1 cellular context compared by ENCODE assay signal in the genomic region with DNA sequence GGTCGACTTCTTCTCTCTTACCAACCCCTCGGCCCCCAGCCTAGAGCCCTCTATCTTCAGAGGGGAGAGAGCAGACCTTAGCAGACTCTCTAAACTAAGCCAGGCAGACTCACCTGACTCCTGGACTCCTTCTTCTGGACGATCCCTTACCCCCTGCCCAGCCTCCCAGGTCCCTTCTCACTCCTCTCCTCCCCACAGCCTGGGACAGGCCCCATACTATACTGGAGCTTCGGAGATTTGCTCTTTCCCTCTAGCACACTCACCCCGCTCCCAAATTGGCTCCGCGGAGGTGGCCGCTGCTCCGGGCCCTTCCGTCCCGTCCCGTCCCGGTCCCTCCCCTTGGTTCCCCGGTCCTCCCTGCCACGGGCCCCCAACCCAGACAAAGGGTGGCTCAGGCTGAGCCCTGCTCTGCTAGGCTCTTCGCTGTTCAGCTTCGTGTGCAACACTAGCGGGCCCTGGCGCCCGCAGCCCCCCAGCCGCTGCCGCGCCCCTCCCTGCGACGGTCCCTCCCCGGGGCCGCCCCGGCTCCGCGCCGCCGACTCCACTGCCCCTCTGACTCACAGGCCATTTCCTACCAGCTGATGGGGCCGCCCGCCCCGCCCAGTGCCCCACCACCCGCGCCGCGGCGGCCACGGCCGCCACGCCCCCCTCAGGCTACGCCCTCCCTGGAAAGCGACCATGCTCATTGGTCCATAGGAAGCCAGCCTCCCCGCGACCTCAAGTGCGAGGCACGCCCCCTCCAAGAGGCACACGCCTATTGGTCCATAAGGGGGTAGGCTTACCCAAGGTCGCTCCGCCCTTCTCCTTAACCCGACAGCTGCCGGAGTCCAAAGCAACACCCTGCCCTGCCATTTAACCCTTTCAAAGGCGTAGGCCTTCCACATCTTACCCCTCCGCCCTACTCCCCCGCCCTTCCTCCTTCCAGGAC.
TF ChIP-seq lines count a peak whose summit lies in the region.

No MANE protein-coding gene starts in this region.

TF ChIP-seq in liver, 16 proteins besides CTCF, POLR2A, EP300 and RAD21 (continued from another document):
- TF ChIP-seq, protein P1, sequence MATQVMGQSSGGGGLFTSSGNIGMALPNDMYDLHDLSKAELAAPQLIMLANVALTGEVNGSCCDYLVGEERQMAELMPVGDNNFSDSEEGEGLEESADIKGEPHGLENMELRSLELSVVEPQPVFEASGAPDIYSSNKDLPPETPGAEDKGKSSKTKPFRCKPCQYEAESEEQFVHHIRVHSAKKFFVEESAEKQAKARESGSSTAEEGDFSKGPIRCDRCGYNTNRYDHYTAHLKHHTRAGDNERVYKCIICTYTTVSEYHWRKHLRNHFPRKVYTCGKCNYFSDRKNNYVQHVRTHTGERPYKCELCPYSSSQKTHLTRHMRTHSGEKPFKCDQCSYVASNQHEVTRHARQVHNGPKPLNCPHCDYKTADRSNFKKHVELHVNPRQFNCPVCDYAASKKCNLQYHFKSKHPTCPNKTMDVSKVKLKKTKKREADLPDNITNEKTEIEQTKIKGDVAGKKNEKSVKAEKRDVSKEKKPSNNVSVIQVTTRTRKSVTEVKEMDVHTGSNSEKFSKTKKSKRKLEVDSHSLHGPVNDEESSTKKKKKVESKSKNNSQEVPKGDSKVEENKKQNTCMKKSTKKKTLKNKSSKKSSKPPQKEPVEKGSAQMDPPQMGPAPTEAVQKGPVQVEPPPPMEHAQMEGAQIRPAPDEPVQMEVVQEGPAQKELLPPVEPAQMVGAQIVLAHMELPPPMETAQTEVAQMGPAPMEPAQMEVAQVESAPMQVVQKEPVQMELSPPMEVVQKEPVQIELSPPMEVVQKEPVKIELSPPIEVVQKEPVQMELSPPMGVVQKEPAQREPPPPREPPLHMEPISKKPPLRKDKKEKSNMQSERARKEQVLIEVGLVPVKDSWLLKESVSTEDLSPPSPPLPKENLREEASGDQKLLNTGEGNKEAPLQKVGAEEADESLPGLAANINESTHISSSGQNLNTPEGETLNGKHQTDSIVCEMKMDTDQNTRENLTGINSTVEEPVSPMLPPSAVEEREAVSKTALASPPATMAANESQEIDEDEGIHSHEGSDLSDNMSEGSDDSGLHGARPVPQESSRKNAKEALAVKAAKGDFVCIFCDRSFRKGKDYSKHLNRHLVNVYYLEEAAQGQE (IDR thresholded peaks at IDR 0.05): no peak
- no peak for TF ChIP-seq FOXA1 (IDR thresholded peaks at IDR 0.05)
